10 cellular contexts compared by ENCODE assay signal in genomic region chr22:26168199-26168915, GRCh38.
DNase-seq lines count a peak whose midpoint lies in the region; ATAC-seq and FAIRE-seq lines count a peak whose summit lies in the region.
"Had no signal": no experiment of that assay in that cellular context is flagged by ENCODE, and none has a peak within 500 bp of the region (broad histone marks: within the 10 kb centered on the region; RNA-seq: fewer than 3 reads in every experiment).

No MANE protein-coding gene starts in this region.

- no peaks in the 10 kb centered on the region for H3K9me3 Mint-ChIP-seq in activated T-cell treated with anti-CD3 and anti-CD28 coated beads, Interleukin-2, amount 50 U/mL, for 24 hours

- H3K4me1 ChIP-seq in HUES6 (ENCODE audit: control insufficient read depth, insufficient read depth, low read length): peaks cover 16% of the 10 kb centered on the region

- H3K27ac Mint-ChIP-seq in activated T-cell treated with anti-CD3 and anti-CD28 coated beads, Interleukin-2, amount 50 U/mL, for 24 hours: no peak overlapping the region

- ATAC-seq in GM21381 (IDR thresholded peaks at IDR 0.05; ENCODE audit: unreplicated experiment): no peak

- peak overlapping the region; percentile 68 for H3K4me3 ChIP-seq in HUES6 (ENCODE audit: low read depth, low read length)

- no peaks in the 10 kb centered on the region for H3K9me3 ChIP-seq in HUES6 (ENCODE audit: control insufficient read depth, insufficient read depth, low read depth, low read length)

- DNase-seq in Ammon's horn (ENCODE audit: low spot score) (peak; percentile 58), SKM-1 (lab: John Stamatoyannopoulos, UW; ENCODE audit: unreplicated experiment) (peak; percentile 16), medulla oblongata (ENCODE audit: extremely low spot score) (peak; percentile 26), GM19239 (ENCODE audit: insufficient read length, low spot score) (no peak), midbrain (lab: John Stamatoyannopoulos, UW) (no peak)
- no peak for DNase-seq in activated T-cell treated with anti-CD3 and anti-CD28 coated beads, Interleukin-2, amount 50 U/mL, for 24 hours
- DNase-seq: activated effector memory CD4-positive, alpha-beta T cell treated with Interleukin-2 at 50 U/mL for 16 hours; CD4-positive, alpha-beta memory T cell had no signal

- no peaks in the 10 kb centered on the region for H3K36me3 Mint-ChIP-seq in activated T-cell treated with anti-CD3 and anti-CD28 coated beads, Interleukin-2, amount 50 U/mL, for 24 hours (ENCODE audit: low read depth)

- no peak for FAIRE-seq in GM19239 (lab: Jason Lieb, UNC)

- H3K36me3 ChIP-seq in HUES6 (ENCODE audit: control insufficient read depth, insufficient read depth, low read length): no peaks in the 10 kb centered on the region

- peaks cover 1% of the 10 kb centered on the region for H3K4me1 Mint-ChIP-seq in activated T-cell treated with anti-CD3 and anti-CD28 coated beads, Interleukin-2, amount 50 U/mL, for 24 hours (ENCODE audit: low read depth)

- H3K27me3 Mint-ChIP-seq in activated T-cell treated with anti-CD3 and anti-CD28 coated beads, Interleukin-2, amount 50 U/mL, for 24 hours: peaks cover 84% of the 10 kb centered on the region

- H3K27me3 ChIP-seq in HUES6 (ENCODE audit: control insufficient read depth, insufficient read depth, low read length): peaks cover 78% of the 10 kb centered on the region

- no peak overlapping the region for H3K27ac ChIP-seq in HUES6 (ENCODE audit: low read depth, low read length)

- H3K9ac ChIP-seq in HUES6 (ENCODE audit: low read length): no peak overlapping the region

- H3K4me3 Mint-ChIP-seq in activated T-cell treated with anti-CD3 and anti-CD28 coated beads, Interleukin-2, amount 50 U/mL, for 24 hours: no peak overlapping the region

Comparison
In these comparisons a context has a peak if more than half of its experiments do, and no peak if none do; other contexts are left out.
1. DNase-seq: peak in Ammon's horn (single experiment), SKM-1 (single experiment) and medulla oblongata (single experiment); none in GM19239 (single experiment), midbrain (single experiment) and activated T-cell treated with anti-CD3 and anti-CD28 coated beads, Interleukin-2, amount 50 U/mL, for 24 hours (single experiment).